In the genomic region with DNA sequence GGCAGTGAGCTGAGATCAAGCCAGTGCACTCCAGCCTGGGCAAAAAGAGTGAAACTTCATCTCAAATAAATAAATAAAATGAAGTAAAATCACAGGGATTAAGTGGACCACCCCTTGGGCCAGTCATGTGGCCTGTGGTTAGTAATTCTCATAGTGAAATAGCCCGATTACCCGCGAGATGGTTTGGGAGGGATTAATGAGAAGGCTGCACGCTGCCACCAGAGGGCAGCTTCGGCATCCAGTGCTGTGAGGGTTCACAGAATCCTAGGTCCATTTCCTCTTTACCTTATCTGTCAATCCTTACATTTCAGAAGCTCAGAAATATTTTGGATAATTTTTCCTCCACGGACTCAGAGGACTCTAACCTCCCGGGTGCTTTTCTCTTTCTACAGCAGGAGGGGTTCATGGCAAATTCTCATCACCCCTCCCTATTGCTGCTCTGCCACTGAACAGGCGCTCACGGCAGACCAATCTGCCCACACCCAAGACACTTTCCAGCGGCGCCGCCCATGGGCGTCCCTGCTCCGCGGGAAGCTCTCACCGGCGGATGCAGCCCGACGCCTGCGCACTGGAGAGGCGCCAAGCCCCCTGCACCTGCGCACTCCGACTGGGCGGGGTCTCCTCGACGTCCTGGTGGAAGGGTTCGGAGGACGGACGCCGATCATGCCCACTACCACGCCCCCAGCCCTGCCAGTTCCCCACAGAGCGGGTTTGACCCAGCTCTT, we compare ENCODE assay signal across 14 cellular contexts. TPM values are rescaled to one million over a fixed set of nuclear protein-coding genes. Genes with fewer than 3 reads are reported as not detected.
DNase-seq lines count a peak whose midpoint lies in the region; ATAC-seq and TF ChIP-seq lines count a peak whose summit lies in the region.
"Had no signal": no experiment of that assay in that cellular context is flagged by ENCODE, and none has a peak within 500 bp of the region (broad histone marks: within the 10 kb centered on the region; RNA-seq: fewer than 3 reads in every experiment).

No MANE protein-coding gene starts in this region.

- no peak for ATAC-seq in naive thymus-derived CD4-positive, alpha-beta T cell
- ATAC-seq: effector memory CD8-positive, alpha-beta T cell had no signal

- H3K4me1 Mint-ChIP-seq in naive thymus-derived CD4-positive, alpha-beta T cell, result no peaks in the 10 kb centered on the region

- no peak overlapping the region for H3K27ac Mint-ChIP-seq in naive thymus-derived CD4-positive, alpha-beta T cell
- H3K27ac Mint-ChIP-seq: effector memory CD8-positive, alpha-beta T cell had no signal

- H3K36me3 Mint-ChIP-seq in naive thymus-derived CD4-positive, alpha-beta T cell, result peaks cover 0 to 28% (median 12%) of the 10 kb centered on the region in 5 donors

- no peak overlapping the region for H3K27ac ChIP-seq in parathyroid adenoma
- no peak overlapping the region for H3K27ac ChIP-seq in naive thymus-derived CD4-positive, alpha-beta T cell (ENCODE audit: low read depth, low read length)

- intact Hi-C loops in naive thymus-derived CD4-positive, alpha-beta T cell (cut with micrococcal nuclease), result no loop called here

- peak; percentile 56 for DNase-seq in DMS53 (lab: John Stamatoyannopoulos, UW)
- no peak for DNase-seq in DMS53 treated with DMSO at 0.1 percent for 48 hours (lab: John Stamatoyannopoulos, UW; ENCODE audit: unreplicated experiment)
- DNase-seq in NCI-H1092 treated with DMSO at 0.1 percent for 48 hours (lab: John Stamatoyannopoulos, UW), result peak; percentile 33
- peak; percentile 14 for DNase-seq in germinal center (ENCODE audit: low spot score)
- DNase-seq in NCI-H2081 treated with DMSO at 0.1 percent for 48 hours (lab: John Stamatoyannopoulos, UW), result no peak
- DNase-seq in naive thymus-derived CD4-positive, alpha-beta T cell, result no peak
- no peak for DNase-seq in DMS153 treated with DMSO at 0.1 percent for 48 hours (lab: John Stamatoyannopoulos, UW; ENCODE audit: unreplicated experiment)
- DNase-seq: effector memory CD8-positive, alpha-beta T cell; NCI-H524; small intestine; stimulated activated CD8-positive, alpha-beta memory T cell treated with anti-CD3 and anti-CD28 coated beads, Interleukin-4, amount 100 ng/mL, for 48 hours; T-helper 1 cell had no signal

- TF ChIP-seq CTCF in parathyroid adenoma (IDR thresholded peaks at IDR 0.05), result peak; percentile 23

- no peak overlapping the region for H3K4me3 ChIP-seq in parathyroid adenoma (ENCODE audit: low read depth, low read length)
- H3K4me3 ChIP-seq in naive thymus-derived CD4-positive, alpha-beta T cell (ENCODE audit: low read length), result no peak overlapping the region

- H3K9me3 Mint-ChIP-seq in naive thymus-derived CD4-positive, alpha-beta T cell, result peaks cover 10 to 90% (median 31%) of the 10 kb centered on the region in 11 donors

- no peaks in the 10 kb centered on the region for H3K27me3 ChIP-seq in parathyroid adenoma (ENCODE audit: control insufficient read depth, insufficient read depth, low read length)
- H3K27me3 ChIP-seq in naive thymus-derived CD4-positive, alpha-beta T cell (ENCODE audit: control insufficient read depth in 2 of 2, insufficient read depth in 2 of 2, low read length in 2 of 2), result no peaks in the 10 kb centered on the region

- H3K4me1 ChIP-seq in parathyroid adenoma, result no peaks in the 10 kb centered on the region
- no peaks in the 10 kb centered on the region for H3K4me1 ChIP-seq in naive thymus-derived CD4-positive, alpha-beta T cell (ENCODE audit: control insufficient read depth in 2 of 2, insufficient read depth in 2 of 2, low read length in 2 of 2)

- no peak overlapping the region for H3K9ac ChIP-seq in parathyroid adenoma

- peak overlapping the region; percentile 57 for H3K4me2 ChIP-seq in parathyroid adenoma (ENCODE audit: low read length)

- H3K36me3 ChIP-seq in parathyroid adenoma (ENCODE audit: control insufficient read depth, insufficient read depth, low read length), result no peaks in the 10 kb centered on the region
- H3K36me3 ChIP-seq in naive thymus-derived CD4-positive, alpha-beta T cell (ENCODE audit: control insufficient read depth in 2 of 3, insufficient read depth in 3 of 3, low read length in 3 of 3), result peaks cover 0 to 15% (median 0%) of the 10 kb centered on the region in 3 experiments

- H3K27me3 Mint-ChIP-seq in naive thymus-derived CD4-positive, alpha-beta T cell, result no peaks in the 10 kb centered on the region
- H3K27me3 Mint-ChIP-seq: effector memory CD8-positive, alpha-beta T cell had no signal

- CTCF ChIA-PET in naive thymus-derived CD4-positive, alpha-beta T cell (lab: Charles Lee), result no interaction called here

- H2AFZ ChIP-seq in parathyroid adenoma, result peak overlapping the region; percentile 8

- no peaks in the 10 kb centered on the region for H3K9me3 ChIP-seq in parathyroid adenoma (ENCODE audit: control insufficient read depth, low read length)
- peaks cover 0 to 54% (median 5%) of the 10 kb centered on the region in 3 experiments for H3K9me3 ChIP-seq in naive thymus-derived CD4-positive, alpha-beta T cell (ENCODE audit: control insufficient read depth in 2 of 3, low read length in 3 of 3)

- POLR2A ChIA-PET in naive thymus-derived CD4-positive, alpha-beta T cell (lab: Charles Lee), result no interaction called here

- no peaks in the 10 kb centered on the region for H3K79me2 ChIP-seq in parathyroid adenoma

- peak overlapping the region in 1 of 10 donors; percentile 25 for H3K4me3 Mint-ChIP-seq in naive thymus-derived CD4-positive, alpha-beta T cell
- H3K4me3 Mint-ChIP-seq: effector memory CD8-positive, alpha-beta T cell had no signal

RNA-seq across cellular contexts. Expression of gene ZNF835, which starts 11.0 kb away (rescaled TPM):
- total RNA-seq in naive thymus-derived CD4-positive, alpha-beta T cell, result 1 to 10 TPM in 4 of 5 experiments, under 1 TPM in 1; 0.73 to 5.7 (median 1.4) TPM
- 10 to 100 TPM in 1 of 2 donors, 1 to 10 TPM in 1; 1.9 to 10.4 TPM for polyA plus RNA-seq in naive thymus-derived CD4-positive, alpha-beta T cell
- total RNA-seq: A172 had no signal

RNA-seq across cellular contexts. Expression of gene SMIM17, which starts 17.6 kb away (rescaled TPM):
- under 1 TPM in 2 of 5 experiments, not detected in 3; 0.31 to 0.37 TPM for total RNA-seq in naive thymus-derived CD4-positive, alpha-beta T cell
- polyA plus RNA-seq in naive thymus-derived CD4-positive, alpha-beta T cell, result not detected

Comparison
In these comparisons a context has a peak if more than half of its experiments do, and no peak if none do; other contexts are left out.
1. DNase-seq: peak in DMS53 (single experiment), NCI-H1092 treated with DMSO at 0.1 percent for 48 hours (single experiment) and germinal center (single experiment); none in DMS53 treated with DMSO at 0.1 percent for 48 hours (single experiment), NCI-H2081 treated with DMSO at 0.1 percent for 48 hours (single experiment), naive thymus-derived CD4-positive, alpha-beta T cell (0 of 9) and DMS153 treated with DMSO at 0.1 percent for 48 hours (single experiment).